In genomic region chr16:27640277-27640600, GRCh38 we compare ENCODE assay signal across 16 cellular contexts.
A peak's percentile ranks its signal among the peaks of the same experiment; 100 is the strongest.
DNase-seq lines count a peak whose midpoint lies in the region; ATAC-seq and TF ChIP-seq lines count a peak whose summit lies in the region.
"Had no signal": no experiment of that assay in that cellular context is flagged by ENCODE, and none has a peak within 500 bp of the region (broad histone marks: within the 10 kb centered on the region; RNA-seq: fewer than 3 reads in every experiment).

No MANE protein-coding gene starts in this region.

- H3K36me3 Mint-ChIP-seq in T-helper 17 cell (ENCODE audit: low read depth): peaks cover 9% of the 10 kb centered on the region

- H3K4me3 ChIP-seq in Panc1 (ENCODE audit: low read depth in 2 of 2, low read length in 2 of 2) (no peak overlapping the region), iPS-15b (ENCODE audit: low read depth, low read length) (peak overlapping the region; percentile 30), suprapubic skin (no peak overlapping the region)
- H3K4me3 ChIP-seq: left lung, upper lobe of left lung had no signal

- no peaks in the 10 kb centered on the region for H3K4me1 ChIP-seq in Panc1 (ENCODE audit: control insufficient read depth, insufficient read depth, low read length)
- peaks cover 4% of the 10 kb centered on the region for H3K4me1 ChIP-seq in iPS-15b (ENCODE audit: control insufficient read depth, insufficient read depth, low read length)
- H3K4me1 ChIP-seq in suprapubic skin: peaks cover 22% of the 10 kb centered on the region
- H3K4me1 ChIP-seq: left lung, upper lobe of left lung had no signal

- no peak overlapping the region for H3K27ac Mint-ChIP-seq in T-helper 17 cell
- H3K27ac Mint-ChIP-seq: CD8-positive, alpha-beta T cell; naive thymus-derived CD8-positive, alpha-beta T cell; T-helper 1 cell treated with Interleukin-12 subunit alpha and Interleukin-12 subunit beta and Interleukin-4 antibody, amounts not matched to agents 30 μg/mL and 1 μg/mL, for 36 hours had no signal

- intact Hi-C loops in Panc1 (cut with micrococcal nuclease; ENCODE audit: unreplicated experiment): no loop called here

- CTCF ChIA-PET in Panc1 (lab: Charles Lee): interaction anchor here (0.6 to 1.1 kb wide), 3 partner anchors 14 to 64 kb away, joined by 3 to 4 read pairs (median 3); no protein-coding TSS in a partner anchor

- peak; percentile 27; the same call in 1 of the 2 replicates for ATAC-seq in Panc1
- ATAC-seq in T-helper 17 cell: no peak
- no peak for ATAC-seq in GM19395 (IDR thresholded peaks at IDR 0.05; ENCODE audit: unreplicated experiment)
- ATAC-seq in HG03135 (IDR thresholded peaks at IDR 0.05; ENCODE audit: unreplicated experiment): no peak
- ATAC-seq: CD8-positive, alpha-beta T cell; naive thymus-derived CD8-positive, alpha-beta T cell had no signal

- in situ Hi-C loops in Panc1 (cut with HindIII; ENCODE audit: low pct_unique_long_range_greater_than_20kb, low sequenced_read_pairs): no loop called here

- BruUV-seq in Panc1 (replicated peaks; lab: Mats Ljungman, UMichigan): no TSS peak

- H3K4me3 Mint-ChIP-seq in T-helper 17 cell: no peak overlapping the region
- H3K4me3 Mint-ChIP-seq: CD8-positive, alpha-beta T cell; naive thymus-derived CD8-positive, alpha-beta T cell; T-helper 1 cell treated with Interleukin-12 subunit alpha and Interleukin-12 subunit beta and Interleukin-4 antibody, amounts not matched to agents 30 μg/mL and 1 μg/mL, for 36 hours had no signal

- H3K27ac ChIP-seq in Panc1 (ENCODE audit: low read length) (no peak overlapping the region), suprapubic skin (peak overlapping the region; percentile 63)
- H3K27ac ChIP-seq: left lung, upper lobe of left lung had no signal

- DNase-seq in NCI-H82 (lab: John Stamatoyannopoulos, UW) (peak; percentile 55), NCI-H82 treated with DMSO at 0.1 percent for 48 hours (lab: John Stamatoyannopoulos, UW; ENCODE audit: unreplicated experiment) (no peak), Panc1 (ENCODE audit: low read depth, low spot score) (no peak), suprapubic skin (ENCODE audit: low spot score in 2 of 2) (no peak), T-helper 17 cell (no peak)
- DNase-seq: activated CD4-positive, alpha-beta T cell treated with anti-CD3 and anti-CD28 coated beads for 1 hour; activated T-cell treated with anti-CD3 and anti-CD28 coated beads for 4 hours; CD8-positive, alpha-beta T cell; left lung; NCI-H1105 had no signal

- no peak for TF ChIP-seq POLR2A in suprapubic skin (IDR thresholded peaks at IDR 0.05)

- H3K9ac ChIP-seq in iPS-15b (ENCODE audit: low read depth, low read length): no peak overlapping the region

- no peak for TF ChIP-seq EP300 in suprapubic skin (IDR thresholded peaks at IDR 0.05)

- WGBS in suprapubic skin: 35% methylated on average over 3 of the region's 6 CpGs

- POLR2A ChIA-PET in Panc1 (lab: Charles Lee): no interaction called here

- no peaks in the 10 kb centered on the region for H3K27me3 Mint-ChIP-seq in T-helper 17 cell
- H3K27me3 Mint-ChIP-seq: naive thymus-derived CD8-positive, alpha-beta T cell had no signal

- H3K36me3 ChIP-seq in Panc1 (ENCODE audit: control insufficient read depth, insufficient read depth, low read length) (no peaks in the 10 kb centered on the region), iPS-15b (ENCODE audit: control insufficient read depth, insufficient read depth, low read length) (no peaks in the 10 kb centered on the region), suprapubic skin (peaks cover 3% of the 10 kb centered on the region)

- peaks cover 6% of the 10 kb centered on the region for H3K4me1 Mint-ChIP-seq in T-helper 17 cell
- H3K4me1 Mint-ChIP-seq: naive thymus-derived CD8-positive, alpha-beta T cell had no signal

- H3K27me3 ChIP-seq in Panc1 (ENCODE audit: control insufficient read depth, insufficient read depth, low read length) (no peaks in the 10 kb centered on the region), iPS-15b (ENCODE audit: control insufficient read depth, insufficient read depth, low read length) (no peaks in the 10 kb centered on the region), suprapubic skin (no peaks in the 10 kb centered on the region)
- H3K27me3 ChIP-seq: left lung, upper lobe of left lung had no signal

- H3K9me3 ChIP-seq in Panc1 (ENCODE audit: control insufficient read depth, insufficient read depth, low read depth, low read length) (no peaks in the 10 kb centered on the region), iPS-15b (ENCODE audit: control insufficient read depth, insufficient read depth, low read length) (no peaks in the 10 kb centered on the region), suprapubic skin (no peaks in the 10 kb centered on the region), T-helper 17 cell (ENCODE audit: control insufficient read depth, low read length, poor library complexity, severe bottlenecking) (no peaks in the 10 kb centered on the region)
- H3K9me3 ChIP-seq: left lung, upper lobe of left lung had no signal

- TF ChIP-seq CTCF in Panc1 (IDR thresholded peaks at IDR 0.05): no peak
- no peak for TF ChIP-seq CTCF in suprapubic skin (IDR thresholded peaks at IDR 0.05)
